ENCODE assay signal across 25 cellular contexts in the genomic region with DNA sequence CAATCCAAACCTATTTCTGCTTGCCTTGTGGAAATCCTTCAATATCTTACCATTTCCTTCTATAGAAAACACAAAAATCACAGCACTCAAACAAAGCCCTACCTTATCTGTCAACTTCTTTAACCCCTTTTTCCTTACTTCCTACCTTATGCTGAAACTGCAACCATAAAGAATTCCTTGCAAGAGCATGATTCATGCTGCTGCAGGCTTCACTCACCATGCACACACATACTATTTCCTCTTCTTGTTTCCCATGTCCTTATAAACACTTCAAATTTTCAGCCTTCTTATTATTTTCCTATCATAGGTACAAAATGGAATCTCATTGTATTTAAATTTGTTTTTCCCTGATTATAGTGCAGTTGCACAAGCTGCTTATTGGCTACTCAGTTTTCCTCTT. TPM values are rescaled to one million over a fixed set of nuclear protein-coding genes. Genes with fewer than 3 reads are reported as not detected.
DNase-seq lines count a peak whose midpoint lies in the region; ATAC-seq and TF ChIP-seq lines count a peak whose summit lies in the region.
"Had no signal": no experiment of that assay in that cellular context is flagged by ENCODE, and none has a peak within 500 bp of the region (broad histone marks: within the 10 kb centered on the region; RNA-seq: fewer than 3 reads in every experiment).

No MANE protein-coding gene starts in this region.

- no peak overlapping the region for H3K4me3 Mint-ChIP-seq in type B pancreatic cell
- H3K4me3 Mint-ChIP-seq: activated naive CD8-positive, alpha-beta T cell; naive thymus-derived CD8-positive, alpha-beta T cell had no signal

- H4K8ac ChIP-seq in IMR-90 (ENCODE audit: low read depth in 2 of 2, low read length in 2 of 2) = no peak overlapping the region

- no peaks in the 10 kb centered on the region for H3K27me3 Mint-ChIP-seq in type B pancreatic cell

- H3K36me3 Mint-ChIP-seq in type B pancreatic cell = no peaks in the 10 kb centered on the region
- H3K36me3 Mint-ChIP-seq in activated naive CD4-positive, alpha-beta T cell treated with anti-CD3 and anti-CD28 coated beads, Interleukin-2, amount 50 U/mL, for 72 hours = no peaks in the 10 kb centered on the region

- CTCF ChIA-PET in IMR-90 (lab: Yijun Ruan, JAX) = no interaction called here

- intact Hi-C loops in IMR-90 (cut with micrococcal nuclease) = no loop called here

- H3K79me1 ChIP-seq in IMR-90 (ENCODE audit: low read depth in 1 of 2, low read length in 2 of 2) = no peaks in the 10 kb centered on the region

- H2BK20ac ChIP-seq in IMR-90 (ENCODE audit: low read depth, low read length) = no peak overlapping the region

- H2AFZ ChIP-seq in IMR-90 (replicated peaks; ENCODE audit: low read length, poor library complexity) = no peak overlapping the region
- H2AFZ ChIP-seq: hepatocyte, parathyroid adenoma had no signal

- no peak overlapping the region for H3K27ac Mint-ChIP-seq in type B pancreatic cell
- no peak overlapping the region for H3K27ac Mint-ChIP-seq in activated naive CD4-positive, alpha-beta T cell treated with anti-CD3 and anti-CD28 coated beads, Interleukin-2, amount 50 U/mL, for 72 hours
- H3K27ac Mint-ChIP-seq: activated naive CD8-positive, alpha-beta T cell; naive thymus-derived CD8-positive, alpha-beta T cell had no signal

- no peak overlapping the region for H2BK15ac ChIP-seq in IMR-90 (ENCODE audit: low read depth, low read length)

- H3K27ac ChIP-seq in IMR-90 (ENCODE audit: insufficient read depth, low read length) = no peak overlapping the region
- H3K27ac ChIP-seq: C4-2B, esophagus squamous epithelium, hepatocyte, parathyroid adenoma, upper lobe of right lung, VCaP had no signal

- H4K91ac ChIP-seq in IMR-90 (ENCODE audit: insufficient read depth, low read depth, low read length) = no peak overlapping the region

- POLR2A ChIA-PET in IMR-90 (lab: Charles Lee; ENCODE audit: unreplicated experiment) = no interaction called here

- no peak overlapping the region for H2AK9ac ChIP-seq in IMR-90 (replicated peaks; ENCODE audit: low read depth, low read length, poor library complexity)

- dilution Hi-C loops in IMR-90 (cut with HindIII; ENCODE audit: low sequenced_read_pairs, unreplicated experiment) = no loop called here

- H3K4me2 ChIP-seq in IMR-90 (ENCODE audit: low read depth, low read length) = no peak overlapping the region
- H3K4me2 ChIP-seq: hepatocyte had no signal

- H2BK5ac ChIP-seq in IMR-90 (ENCODE audit: low read depth, low read length, poor library complexity, severe bottlenecking) = no peak overlapping the region

- no peaks in the 10 kb centered on the region for H3K4me1 Mint-ChIP-seq in type B pancreatic cell (ENCODE audit: unreplicated experiment)
- H3K4me1 Mint-ChIP-seq: naive thymus-derived CD8-positive, alpha-beta T cell had no signal

- H3K56ac ChIP-seq in IMR-90 (ENCODE audit: extremely low read depth, insufficient read depth, low read length) = no peak overlapping the region

- peak; percentile 6 for DNase-seq in AG08395 (ENCODE audit: low spot score)
- DNase-seq in IMR-90 = peak; percentile 68
- peak; percentile 57 for DNase-seq in choroid plexus epithelial cell (ENCODE audit: low read depth)
- DNase-seq in iris pigment epithelial cell (ENCODE audit: low read depth) = peak; percentile 62
- no peak for DNase-seq in SW480 (ENCODE audit: low spot score)
- no peak for DNase-seq in MV-4-11 (lab: John Stamatoyannopoulos, UW)
- DNase-seq in type B pancreatic cell (ENCODE audit: extremely low spot score, unreplicated experiment) = no peak
- DNase-seq in activated naive CD4-positive, alpha-beta T cell treated with anti-CD3 and anti-CD28 coated beads, Interleukin-2, amount 50 U/mL, for 72 hours (ENCODE audit: low spot score in 2 of 2) = no peak
- DNase-seq: activated CD4-positive, alpha-beta T cell treated with anti-CD3 and anti-CD28 coated beads, Interleukin-2, amount 50 U/mL, for 48 hours; activated T-cell treated with anti-CD3 and anti-CD28 coated beads, Interleukin-2, amount 50 U/mL, for 48 hours; esophagus squamous epithelium; H7; naive thymus-derived CD8-positive, alpha-beta T cell; NCI-H1417; NCI-H2171 treated with DMSO at 0.1 percent for 48 hours; NCI-H69; SHP77; T-helper 1 cell; upper lobe of right lung had no signal

- H4K5ac ChIP-seq in IMR-90 (ENCODE audit: low read depth, low read length) = no peak overlapping the region

- H3K27me3 ChIP-seq in IMR-90 (ENCODE audit: control insufficient read depth, insufficient read depth, low read length) = no peaks in the 10 kb centered on the region
- H3K27me3 ChIP-seq: esophagus squamous epithelium, hepatocyte, upper lobe of right lung had no signal

- no peak overlapping the region for H3K18ac ChIP-seq in IMR-90 (ENCODE audit: low read depth, low read length)

- no peak overlapping the region for H3K9ac ChIP-seq in IMR-90 (ENCODE audit: low read depth, low read length)
- H3K9ac ChIP-seq: parathyroid adenoma had no signal

- no peak overlapping the region for H3K4me3 ChIP-seq in IMR-90 (ENCODE audit: insufficient read depth, low read depth, low read length)
- no peak overlapping the region for H3K4me3 ChIP-seq in choroid plexus epithelial cell (ENCODE audit: low read depth, low read length)
- H3K4me3 ChIP-seq: esophagus squamous epithelium, hepatocyte, upper lobe of right lung had no signal

- H2AK5ac ChIP-seq in IMR-90 (ENCODE audit: low read depth, low read length) = no peak overlapping the region

- no peaks in the 10 kb centered on the region for H3K9me1 ChIP-seq in IMR-90 (ENCODE audit: insufficient read depth, low read length)

- no peaks in the 10 kb centered on the region for H3K9me3 ChIP-seq in IMR-90 (ENCODE audit: control insufficient read depth, insufficient read depth, low read length)
- H3K9me3 ChIP-seq: esophagus squamous epithelium, upper lobe of right lung had no signal

- H3K9me3 Mint-ChIP-seq in type B pancreatic cell = no peaks in the 10 kb centered on the region
- no peaks in the 10 kb centered on the region for H3K9me3 Mint-ChIP-seq in activated naive CD4-positive, alpha-beta T cell treated with anti-CD3 and anti-CD28 coated beads, Interleukin-2, amount 50 U/mL, for 72 hours

- H3K14ac ChIP-seq in IMR-90 (replicated peaks; ENCODE audit: low read depth, low read length) = no peak overlapping the region

- TF ChIP-seq RAD21 in IMR-90 (IDR thresholded peaks at IDR 0.05; ENCODE audit: low read length) = no peak

- no peak overlapping the region for H3K23ac ChIP-seq in IMR-90 (ENCODE audit: low read depth, low read length)

- no peaks in the 10 kb centered on the region for H3K36me3 ChIP-seq in IMR-90 (ENCODE audit: control insufficient read depth, insufficient read depth, low read length)
- H3K36me3 ChIP-seq: esophagus squamous epithelium, upper lobe of right lung had no signal

- H2BK120ac ChIP-seq in IMR-90 (ENCODE audit: low read depth, low read length) = no peak overlapping the region

- H3K4ac ChIP-seq in IMR-90 (ENCODE audit: low read depth, low read length) = no peak overlapping the region

- H4K20me1 ChIP-seq in IMR-90 (ENCODE audit: insufficient read depth, low read length) = no peaks in the 10 kb centered on the region

- H3K4me1 ChIP-seq in IMR-90 (ENCODE audit: control insufficient read depth, insufficient read depth, low read length) = peaks cover 3% of the 10 kb centered on the region; the same call in 1 of the 2 replicates
- H3K4me1 ChIP-seq: esophagus squamous epithelium, parathyroid adenoma, upper lobe of right lung had no signal

- BruUV-seq in IMR-90 (replicated peaks; lab: Mats Ljungman, UMichigan) = no TSS peak

- no peak for TF ChIP-seq POLR2A in IMR-90 (IDR thresholded peaks at IDR 0.05; ENCODE audit: low read depth, low read length)

- TF ChIP-seq CTCF in IMR-90 (conservative IDR thresholded peaks at IDR 0.05; ENCODE audit: low read depth, low read length) (no peak), choroid plexus epithelial cell (conservative IDR thresholded peaks at IDR 0.05; ENCODE audit: low read depth, low read length) (no peak), type B pancreatic cell (conservative IDR thresholded peaks at IDR 0.05) (no peak)

- ATAC-seq in IMR-90 (ENCODE audit: low read depth) = no peak; the same call in 1 of the 2 replicates
- ATAC-seq in activated naive CD4-positive, alpha-beta T cell treated with anti-CD3 and anti-CD28 coated beads, Interleukin-2, amount 50 U/mL, for 72 hours = no peak
- ATAC-seq: naive thymus-derived CD8-positive, alpha-beta T cell; upper lobe of right lung had no signal

- in situ Hi-C loops in IMR-90 (cut with MboI; ENCODE audit: low sequenced_read_pairs) = no loop called here

TF ChIP-seq in IMR-90, 13 proteins besides CTCF, POLR2A, EP300 and RAD21:
- TF ChIP-seq CHD1 (IDR thresholded peaks at IDR 0.05; ENCODE audit: low read depth, low read length) = no peak
- TF ChIP-seq FOS (IDR thresholded peaks at IDR 0.05; ENCODE audit: low read depth, low read length) = no peak
- no peak for TF ChIP-seq RCOR1 (IDR thresholded peaks at IDR 0.05; ENCODE audit: insufficient replicate concordance, low read length)
- no peak for TF ChIP-seq MAFK (IDR thresholded peaks at IDR 0.05; ENCODE audit: low read depth, low read length)
- no peak for TF ChIP-seq MXI1 (IDR thresholded peaks at IDR 0.05; ENCODE audit: borderline replicate concordance, low read depth, low read length)
- no peak for TF ChIP-seq USF2 (IDR thresholded peaks at IDR 0.05; ENCODE audit: low read depth, low read length)
- no peak for TF ChIP-seq SMC3 (IDR thresholded peaks at IDR 0.05; ENCODE audit: low read depth, low read length)
- TF ChIP-seq NFE2L2 (IDR thresholded peaks at IDR 0.05; ENCODE audit: low read depth, low read length) = no peak
- no peak for TF ChIP-seq BHLHE40 (IDR thresholded peaks at IDR 0.05; ENCODE audit: low read depth, low read length)

RNA-seq across cellular contexts. Expression of gene LMNTD1, which starts 23.3 kb away (rescaled TPM):
- total RNA-seq in IMR-90 (2012; rRNA removed) (4.3 and 4.7 TPM in 2 replicates), type B pancreatic cell (ENCODE audit: low replicate concordance) (1.5 TPM in 1 of 2 replicates, not detected in the other)
- 1.3 and 1.5 TPM in 2 replicates for polyA plus RNA-seq in IMR-90 (2012; rRNA removed)
- 0.16 and 0.22 TPM in 2 replicates for polyA plus RNA-seq in IMR-90 (2012; cell fraction: cytosol; rRNA removed)
- polyA plus RNA-seq in IMR-90 (2012; cell fraction: nucleus; rRNA removed; ENCODE audit: low replicate concordance) = 0.30 and 2.0 TPM in 2 replicates
- total RNA-seq in activated naive CD4-positive, alpha-beta T cell treated with anti-CD3 and anti-CD28 coated beads, Interleukin-2, amount 50 U/mL, for 72 hours = not detected
- total RNA-seq: esophagus squamous epithelium; mesenteric fat pad; naive thymus-derived CD8-positive, alpha-beta T cell; upper lobe of right lung had no signal
- polyA plus RNA-seq: hepatocyte; naive thymus-derived CD8-positive, alpha-beta T cell had no signal

Comparison
In these comparisons a context has a peak if more than half of its experiments do, and no peak if none do; other contexts are left out.
1. DNase-seq: peak in AG08395 (single experiment), IMR-90 (single experiment), choroid plexus epithelial cell (single experiment) and iris pigment epithelial cell (single experiment); none in SW480 (single experiment), MV-4-11 (single experiment), type B pancreatic cell (single experiment) and activated naive CD4-positive, alpha-beta T cell treated with anti-CD3 and anti-CD28 coated beads, Interleukin-2, amount 50 U/mL, for 72 hours (0 of 2).